Comparison of ENCODE assay signal across 10 cellular contexts in the genomic region with DNA sequence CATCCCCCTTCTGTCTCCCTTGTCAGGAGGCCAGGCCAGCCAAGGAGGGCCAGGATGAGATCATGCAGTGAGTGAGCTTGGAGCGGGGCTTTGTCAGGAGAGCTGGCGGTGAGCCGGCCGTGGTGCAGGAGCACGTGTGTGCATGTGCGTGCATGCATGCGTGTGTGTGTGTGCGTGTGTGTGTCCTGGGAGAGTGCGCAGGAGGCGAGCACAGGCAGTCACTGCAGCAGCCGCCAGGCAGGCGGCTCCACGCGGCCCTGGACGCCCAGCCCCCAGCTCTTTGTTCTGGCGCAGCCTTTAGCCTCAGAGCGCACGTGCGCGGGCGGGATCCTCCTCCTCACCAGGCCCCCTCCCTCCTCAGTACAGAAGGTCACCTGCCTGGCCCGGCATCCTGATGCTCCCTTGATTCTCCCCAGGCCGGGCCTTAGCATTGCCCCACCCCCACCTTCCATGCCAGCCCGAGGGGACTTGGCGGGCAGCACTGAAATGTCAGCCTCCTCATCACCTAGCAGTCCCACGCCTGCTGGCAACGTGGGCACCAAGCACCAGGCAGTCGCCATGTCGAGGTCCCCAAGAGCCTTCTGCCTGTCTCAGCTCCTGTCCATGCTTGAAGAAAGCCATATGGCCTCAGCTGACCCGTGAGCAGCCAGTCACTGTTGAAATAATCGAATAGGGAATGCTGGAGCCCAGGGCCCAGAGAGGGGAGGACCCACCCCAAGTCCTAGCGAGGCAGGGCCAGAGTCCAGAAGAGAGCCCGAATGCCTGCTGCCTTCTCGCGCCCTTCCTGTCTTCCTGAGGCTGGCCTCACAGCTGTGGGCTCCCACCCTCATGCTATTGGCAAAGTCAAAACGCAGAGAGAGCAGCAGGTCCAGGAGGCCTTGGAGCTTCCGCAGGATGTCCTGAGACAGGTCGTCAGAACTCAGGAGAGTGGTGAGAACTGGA.
DNase-seq lines count a peak whose midpoint lies in the region; ATAC-seq and TF ChIP-seq lines count a peak whose summit lies in the region.
"Had no signal": no experiment of that assay in that cellular context is flagged by ENCODE, and none has a peak within 500 bp of the region (broad histone marks: within the 10 kb centered on the region; RNA-seq: fewer than 3 reads in every experiment).

No MANE protein-coding gene starts in this region.

- H3K27ac Mint-ChIP-seq in activated T-helper 17 cell treated with anti-CD3 and anti-CD28 coated beads, Interleukin-2, amount 50 U/mL, for 72 hours, result peak overlapping the region; percentile 38
- H3K27ac Mint-ChIP-seq in glutamatergic neuron (ENCODE audit: unreplicated experiment), result peak overlapping the region; percentile 98
- H3K27ac Mint-ChIP-seq in neural progenitor cell, result peak overlapping the region; percentile 94
- H3K27ac Mint-ChIP-seq in activated naive CD8-positive, alpha-beta T cell treated with anti-CD3 and anti-CD28 coated beads, Interleukin-2, amount 50 U/mL, for 24 hours, result no peak overlapping the region

- H3K9me3 ChIP-seq in neural progenitor cell (ENCODE audit: low read depth), result no peaks in the 10 kb centered on the region
- H3K9me3 ChIP-seq: BLaER1 treated with 17β-estradiol and CSF1 and Interleukin-3, amounts not matched to agents 10 nM and 100 nM had no signal

- TF ChIP-seq CTCF in glutamatergic neuron (IDR thresholded peaks at IDR 0.05; ENCODE audit: partially characterized antibody, unreplicated experiment) (no peak), neural progenitor cell (IDR thresholded peaks at IDR 0.05) (no peak), coronary artery (IDR thresholded peaks at IDR 0.05) (no peak)

- no peak for ATAC-seq in activated T-helper 17 cell treated with anti-CD3 and anti-CD28 coated beads, Interleukin-2, amount 50 U/mL, for 72 hours (replicated peaks)
- ATAC-seq in GM21381 (IDR thresholded peaks at IDR 0.05; ENCODE audit: unreplicated experiment), result no peak
- ATAC-seq in activated naive CD8-positive, alpha-beta T cell treated with anti-CD3 and anti-CD28 coated beads, Interleukin-2, amount 50 U/mL, for 24 hours, result no peak

- H3F3A ChIP-seq in neural progenitor cell (ENCODE audit: low read depth), result peaks cover 13% of the 10 kb centered on the region

- H3K27me3 ChIP-seq in neural progenitor cell, result no peaks in the 10 kb centered on the region
- H3K27me3 ChIP-seq: BLaER1 treated with 17β-estradiol and CSF1 and Interleukin-3, amounts not matched to agents 10 nM and 100 nM had no signal

- no peak overlapping the region for H3K4me3 Mint-ChIP-seq in activated T-helper 17 cell treated with anti-CD3 and anti-CD28 coated beads, Interleukin-2, amount 50 U/mL, for 72 hours
- H3K4me3 Mint-ChIP-seq in glutamatergic neuron (ENCODE audit: unreplicated experiment), result peak overlapping the region; percentile 69
- peak overlapping the region; percentile 12 for H3K4me3 Mint-ChIP-seq in neural progenitor cell
- H3K4me3 Mint-ChIP-seq in activated naive CD8-positive, alpha-beta T cell treated with anti-CD3 and anti-CD28 coated beads, Interleukin-2, amount 50 U/mL, for 24 hours, result no peak overlapping the region

- no peaks in the 10 kb centered on the region for H3K79me2 ChIP-seq in neural progenitor cell (ENCODE audit: low read depth)

- H3K4me1 Mint-ChIP-seq in activated T-helper 17 cell treated with anti-CD3 and anti-CD28 coated beads, Interleukin-2, amount 50 U/mL, for 72 hours, result no peaks in the 10 kb centered on the region
- H3K4me1 Mint-ChIP-seq in glutamatergic neuron (ENCODE audit: low read depth, unreplicated experiment) (peaks cover 55% of the 10 kb centered on the region), neural progenitor cell (peaks cover 58% of the 10 kb centered on the region)
- H3K4me1 Mint-ChIP-seq in activated naive CD8-positive, alpha-beta T cell treated with anti-CD3 and anti-CD28 coated beads, Interleukin-2, amount 50 U/mL, for 24 hours, result no peaks in the 10 kb centered on the region

- no peak overlapping the region for H3K9ac ChIP-seq in neural progenitor cell

- peaks cover 12% of the 10 kb centered on the region for H3K36me3 Mint-ChIP-seq in activated T-helper 17 cell treated with anti-CD3 and anti-CD28 coated beads, Interleukin-2, amount 50 U/mL, for 72 hours (ENCODE audit: low read depth)
- H3K36me3 Mint-ChIP-seq in glutamatergic neuron (ENCODE audit: unreplicated experiment) (no peaks in the 10 kb centered on the region), neural progenitor cell (peaks cover 26% of the 10 kb centered on the region)
- H3K36me3 Mint-ChIP-seq in activated naive CD8-positive, alpha-beta T cell treated with anti-CD3 and anti-CD28 coated beads, Interleukin-2, amount 50 U/mL, for 24 hours (ENCODE audit: low read depth), result peaks cover 3% of the 10 kb centered on the region

- H2AFZ ChIP-seq in neural progenitor cell (replicated peaks), result no peak overlapping the region

- no peaks in the 10 kb centered on the region for H3K27me3 Mint-ChIP-seq in activated T-helper 17 cell treated with anti-CD3 and anti-CD28 coated beads, Interleukin-2, amount 50 U/mL, for 72 hours
- H3K27me3 Mint-ChIP-seq in glutamatergic neuron (ENCODE audit: unreplicated experiment) (peaks cover 22% of the 10 kb centered on the region), neural progenitor cell (ENCODE audit: insufficient read depth, low read depth) (peaks cover 4% of the 10 kb centered on the region)
- H3K27me3 Mint-ChIP-seq in activated naive CD8-positive, alpha-beta T cell treated with anti-CD3 and anti-CD28 coated beads, Interleukin-2, amount 50 U/mL, for 24 hours, result no peaks in the 10 kb centered on the region

- peaks cover 5% of the 10 kb centered on the region for H4K20me1 ChIP-seq in neural progenitor cell (ENCODE audit: low read depth)

- H3K36me3 ChIP-seq in neural progenitor cell, result no peaks in the 10 kb centered on the region

- H3K4me3 ChIP-seq in neural progenitor cell (no peak overlapping the region), coronary artery (no peak overlapping the region)
- H3K4me3 ChIP-seq: BLaER1 treated with 17β-estradiol and CSF1 and Interleukin-3, amounts not matched to agents 10 nM and 100 nM had no signal

- H3K27ac ChIP-seq in neural progenitor cell (no peak overlapping the region), coronary artery (peak overlapping the region in 1 of 2 donors; percentile 65)

- DNase-seq in Ammon's horn (ENCODE audit: low spot score) (peak; percentile 80), glutamatergic neuron (peak; percentile 87), neural progenitor cell (ENCODE audit: low spot score) (peak; percentile 85), NCI-H774 (lab: John Stamatoyannopoulos, UW) (no peak), coronary artery (ENCODE audit: low spot score) (no peak)
- DNase-seq in activated naive CD8-positive, alpha-beta T cell treated with anti-CD3 and anti-CD28 coated beads, Interleukin-2, amount 50 U/mL, for 24 hours, result no peak
- DNase-seq: NCI-H1417 treated with DMSO at 0.1 percent for 48 hours had no signal

- H3K9me3 Mint-ChIP-seq in activated T-helper 17 cell treated with anti-CD3 and anti-CD28 coated beads, Interleukin-2, amount 50 U/mL, for 72 hours, result no peaks in the 10 kb centered on the region
- H3K9me3 Mint-ChIP-seq in glutamatergic neuron (ENCODE audit: unreplicated experiment) (peaks cover 32% of the 10 kb centered on the region), neural progenitor cell (no peaks in the 10 kb centered on the region)
- no peaks in the 10 kb centered on the region for H3K9me3 Mint-ChIP-seq in activated naive CD8-positive, alpha-beta T cell treated with anti-CD3 and anti-CD28 coated beads, Interleukin-2, amount 50 U/mL, for 24 hours

- H3K4me2 ChIP-seq in neural progenitor cell, result peak overlapping the region; percentile 52
- H3K4me2 ChIP-seq: BLaER1 treated with 17β-estradiol and CSF1 and Interleukin-3, amounts not matched to agents 10 nM and 100 nM had no signal

- peaks cover 52% of the 10 kb centered on the region for H3K4me1 ChIP-seq in neural progenitor cell

Comparison
In these comparisons a context has a peak if more than half of its experiments do, and no peak if none do; other contexts are left out.
1. DNase-seq: peak in Ammon's horn (single experiment), glutamatergic neuron (single experiment) and neural progenitor cell (single experiment); none in NCI-H774 (single experiment), coronary artery (single experiment) and activated naive CD8-positive, alpha-beta T cell treated with anti-CD3 and anti-CD28 coated beads, Interleukin-2, amount 50 U/mL, for 24 hours (single experiment).
2. H3K4me3 Mint-ChIP-seq: peak in glutamatergic neuron (single experiment) and neural progenitor cell (single experiment); none in activated T-helper 17 cell treated with anti-CD3 and anti-CD28 coated beads, Interleukin-2, amount 50 U/mL, for 72 hours (single experiment) and activated naive CD8-positive, alpha-beta T cell treated with anti-CD3 and anti-CD28 coated beads, Interleukin-2, amount 50 U/mL, for 24 hours (single experiment).